8 cellular contexts compared by ENCODE assay signal in the genomic region with DNA sequence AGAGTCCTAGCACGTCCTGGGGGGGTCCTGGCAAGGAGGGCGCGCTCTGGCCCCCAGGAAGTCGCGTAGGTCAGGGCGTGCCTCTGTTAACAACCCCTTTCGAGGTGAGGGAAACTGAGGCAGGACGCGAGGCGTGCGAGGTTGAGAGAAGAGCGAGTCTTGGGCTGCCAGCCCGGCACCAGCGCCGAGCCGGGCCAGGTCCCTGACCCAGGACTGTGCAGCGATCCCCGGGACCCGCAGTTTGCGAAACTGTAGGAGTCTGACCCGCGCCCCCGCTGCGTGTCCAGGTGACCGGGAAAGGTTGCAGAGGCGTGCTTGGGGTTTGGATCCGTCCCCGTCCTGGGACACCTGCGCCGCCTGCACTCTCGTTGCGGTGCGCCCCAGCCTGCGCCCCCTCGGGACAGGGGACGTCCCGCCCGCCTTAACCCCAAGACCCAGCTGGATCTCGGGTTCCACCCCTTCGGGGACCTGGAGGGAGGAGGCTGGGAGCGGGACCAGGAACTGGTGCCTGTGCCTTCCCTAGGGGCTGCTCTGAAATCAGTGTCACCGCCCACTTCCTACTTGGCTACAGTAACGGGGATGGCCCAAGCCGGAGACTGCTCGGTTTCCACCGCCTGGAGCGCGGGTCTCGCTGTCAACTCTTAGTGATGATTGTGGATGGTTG. TPM values are rescaled to one million over a fixed set of nuclear protein-coding genes. Genes with fewer than 3 reads are reported as not detected.
A peak's percentile ranks its signal among the peaks of the same experiment; 100 is the strongest.
DNase-seq lines count a peak whose midpoint lies in the region; ATAC-seq and TF ChIP-seq lines count a peak whose summit lies in the region.

No MANE protein-coding gene starts in this region.

- peak overlapping the region; percentile 63 for H3K4me3 ChIP-seq in GM08714 (ENCODE audit: low read length)
- H3K4me3 ChIP-seq in epithelial cell of esophagus (ENCODE audit: low read length), result peak overlapping the region; percentile 61
- peak overlapping the region; percentile 62 to 75 for H3K4me3 ChIP-seq in testis

- H3K9me3 Mint-ChIP-seq in activated CD4-positive, alpha-beta memory T cell treated with anti-CD3 and anti-CD28 coated beads for 36 hours, result no peaks in the 10 kb centered on the region
- H3K9me3 Mint-ChIP-seq in mesothelial cell of epicardium, result peaks cover 6% of the 10 kb centered on the region

- peaks cover 29% of the 10 kb centered on the region for H3K4me1 Mint-ChIP-seq in activated CD4-positive, alpha-beta memory T cell treated with anti-CD3 and anti-CD28 coated beads for 36 hours (ENCODE audit: low read depth)
- peaks cover 20% of the 10 kb centered on the region for H3K4me1 Mint-ChIP-seq in mesothelial cell of epicardium

- H3K4me1 ChIP-seq in testis, result no peaks in the 10 kb centered on the region

- H3K36me3 ChIP-seq in testis (ENCODE audit: low read depth, missing control alignments), result no peaks in the 10 kb centered on the region

- ATAC-seq in HG02571 (IDR thresholded peaks at IDR 0.05; ENCODE audit: unreplicated experiment), result peak; percentile 71
- no peak for ATAC-seq in HG03457 (IDR thresholded peaks at IDR 0.05; ENCODE audit: unreplicated experiment)

- no peaks in the 10 kb centered on the region for H3K36me3 Mint-ChIP-seq in activated CD4-positive, alpha-beta memory T cell treated with anti-CD3 and anti-CD28 coated beads for 36 hours
- H3K36me3 Mint-ChIP-seq in mesothelial cell of epicardium, result no peaks in the 10 kb centered on the region

- H3K27me3 Mint-ChIP-seq in activated CD4-positive, alpha-beta memory T cell treated with anti-CD3 and anti-CD28 coated beads for 36 hours, result no peaks in the 10 kb centered on the region
- H3K27me3 Mint-ChIP-seq in mesothelial cell of epicardium (ENCODE audit: low read depth), result peaks cover 28% of the 10 kb centered on the region

- DNase-seq in NCI-H2227 treated with DMSO at 0.1 percent for 48 hours (lab: John Stamatoyannopoulos, UW) (peak; percentile 30), epithelial cell of esophagus (ENCODE audit: low read depth) (peak; percentile 29), mesothelial cell of epicardium (ENCODE audit: low spot score in 2 of 2, unreplicated experiment in 2 of 2) (peak; percentile 25 to 41), testis (peak; percentile 51)
- DNase-seq in activated CD4-positive, alpha-beta memory T cell treated with anti-CD3 and anti-CD28 coated beads for 36 hours, result peak; percentile 70

- H3K27ac Mint-ChIP-seq in activated CD4-positive, alpha-beta memory T cell treated with anti-CD3 and anti-CD28 coated beads for 36 hours, result peak overlapping the region; percentile 44
- H3K27ac Mint-ChIP-seq in mesothelial cell of epicardium, result peak overlapping the region; percentile 9

- H3K27ac ChIP-seq in testis, result peak overlapping the region; percentile 37 to 71

- POLR2A ChIA-PET in activated CD4-positive, alpha-beta memory T cell treated with anti-CD3 and anti-CD28 coated beads for 36 hours (lab: Charles Lee), result interaction anchor here (1.0 to 1.7 kb wide), 2 partner anchors 11 to 14 kb away, joined by 4 to 6 read pairs; no protein-coding TSS in a partner anchor

- no peak for TF ChIP-seq POLR2A in testis (IDR thresholded peaks at IDR 0.05)

- TF ChIP-seq CTCF in epithelial cell of esophagus (IDR thresholded peaks at IDR 0.05; ENCODE audit: insufficient read depth, low read depth, low read length, missing control alignments), result no peak
- no peak for TF ChIP-seq CTCF in mesothelial cell of epicardium (IDR thresholded peaks at IDR 0.05; ENCODE audit: unreplicated experiment)
- no peak for TF ChIP-seq CTCF in testis (IDR thresholded peaks at IDR 0.05)

- CTCF ChIA-PET in activated CD4-positive, alpha-beta memory T cell treated with anti-CD3 and anti-CD28 coated beads for 36 hours (lab: Charles Lee), result no interaction called here

- intact Hi-C loops in activated CD4-positive, alpha-beta memory T cell treated with anti-CD3 and anti-CD28 coated beads for 36 hours (cut with micrococcal nuclease), result loop anchor here (10.0 kb wide), 1 partner anchor 652 kb away; the partner anchor contains the start of genes ARV1 and TTC13
- intact Hi-C loops in testis (cut with DNase I; ENCODE audit: low total_unique reads), result no loop called here

- H3K27me3 ChIP-seq in testis, result no peaks in the 10 kb centered on the region

- H3K9me3 ChIP-seq in testis, result no peaks in the 10 kb centered on the region

- 1 to 6% methylated on average over 8 to 48 of the region's 49 CpGs for WGBS in testis, 2 donors

- peak overlapping the region; percentile 75 for H3K4me3 Mint-ChIP-seq in activated CD4-positive, alpha-beta memory T cell treated with anti-CD3 and anti-CD28 coated beads for 36 hours
- H3K4me3 Mint-ChIP-seq in mesothelial cell of epicardium, result peak overlapping the region; percentile 79

RNA-seq across cellular contexts. Expression of gene DISC1, which starts 0.5 kb away (rescaled TPM):
- total RNA-seq in activated CD4-positive, alpha-beta memory T cell treated with anti-CD3 and anti-CD28 coated beads for 36 hours, result 1 to 10 TPM; 2.8 to 3.9 TPM
- total RNA-seq in mesothelial cell of epicardium (9.1 to 11.4 TPM (median 9.1 TPM) in 3 replicates), testis (1 to 10 TPM; 5.7 to 6.8 TPM)
- 1.8 TPM for polyA plus RNA-seq in testis (ENCODE audit: insufficient read depth, low read depth, low replicate concordance)
